ENCODE assay signal across 13 cellular contexts in the genomic region with DNA sequence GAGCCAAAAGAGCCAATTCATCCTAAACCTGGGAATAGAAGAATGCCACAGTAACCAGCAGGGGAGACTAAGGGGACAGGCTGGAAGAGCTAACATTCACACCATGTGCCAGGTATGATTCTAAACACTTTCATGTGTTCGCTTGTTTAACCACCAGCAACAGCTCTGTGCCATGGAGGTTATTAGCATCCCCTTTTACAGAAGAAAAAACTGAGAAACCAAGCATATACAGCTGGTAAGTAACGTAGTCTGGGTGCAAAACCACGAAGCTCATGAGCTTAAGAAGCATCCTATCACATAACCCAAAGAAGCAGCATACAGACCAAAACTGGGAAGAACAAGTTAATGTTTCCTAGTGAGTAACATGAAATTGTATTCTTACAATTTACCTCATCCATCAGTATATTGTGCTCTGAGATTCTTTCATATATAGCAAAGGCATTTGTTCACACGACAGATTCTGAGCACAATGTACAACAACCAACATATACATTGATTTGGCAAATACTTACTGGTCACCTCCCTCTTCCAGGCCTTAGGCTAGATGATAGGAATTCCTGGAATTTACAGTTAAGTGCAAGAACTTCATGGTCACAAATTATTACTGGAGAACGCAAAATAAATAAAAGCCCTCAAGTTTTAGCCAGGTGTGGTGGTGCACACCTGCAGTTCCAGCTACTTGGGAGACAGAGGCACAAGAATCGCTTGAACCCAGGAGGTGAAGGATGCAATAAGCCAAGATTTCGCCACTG.
"Had no signal": no experiment of that assay in that cellular context is flagged by ENCODE, and none has a peak within 500 bp of the region (broad histone marks: within the 10 kb centered on the region; RNA-seq: fewer than 3 reads in every experiment).

No MANE protein-coding gene starts in this region.

- ATAC-seq: foreskin keratinocyte; pancreas; stimulated activated memory B cell treated with anti-CD40 and anti-IgM and Interleukin-4, amounts not matched to agents 10 μg/mL and 1 μg/mL and 100 μg/mL, for 72 hours had no signal

- FAIRE-seq: kidney, pancreas had no signal

- H3K36me3 ChIP-seq: pancreas, thyroid gland, vagina had no signal

- H3K4me3 ChIP-seq: pancreas, thyroid gland, vagina had no signal

- H3K27me3 ChIP-seq: foreskin keratinocyte, pancreas, thyroid gland, vagina had no signal

- H3K4me1 ChIP-seq: vagina had no signal

- H3K9me3 ChIP-seq: pancreas, thyroid gland, vagina had no signal

- DNase-seq: activated CD4-positive, alpha-beta T cell treated with anti-CD3 and anti-CD28 coated beads, Interleukin-2, amount 10 ng/mL, durations not matched to agents 7 days and 5 days; activated CD4-positive, CD25-positive, alpha-beta regulatory T cell; activated CD8-positive, alpha-beta memory T cell treated with anti-CD3 and anti-CD28 coated beads, Interleukin-2, amount 50 U/mL, for 48 hours; aorta; effector CD8-positive, alpha-beta T cell; glutamatergic neuron; hypothalamus; kidney; pancreas; thyroid gland had no signal

- H3K27ac ChIP-seq: foreskin keratinocyte, pancreas, thyroid gland, vagina had no signal
